ENCODE assay signal across 9 cellular contexts in genomic region chr9:98826716-98827115, GRCh38.
"Had no signal": no experiment of that assay in that cellular context is flagged by ENCODE, and none has a peak within 500 bp of the region (broad histone marks: within the 10 kb centered on the region; RNA-seq: fewer than 3 reads in every experiment).

No MANE protein-coding gene starts in this region.

- ATAC-seq: GM23338, HCT116 had no signal

- DNase-seq: GM23248, GOT3, H7, H9, HCEC 1CT, HFFc6 had no signal

- H3K4me2 ChIP-seq: GM23338 had no signal

- H3K4me3 Mint-ChIP-seq: GM23338, H9, HFFc6 had no signal

- H3K9me3 Mint-ChIP-seq: GM23338, H9, HFFc6 had no signal

- H3K36me3 ChIP-seq: HAP-1 had no signal

- H3K27ac ChIP-seq: GM23248 had no signal

- H3K4me1 ChIP-seq: HAP-1 had no signal

- H2AFZ ChIP-seq: GM23248, GM23338 had no signal

- H3K4me3 ChIP-seq: GM23248, GM23338, HAP-1 had no signal

- H3K27ac Mint-ChIP-seq: GM23338, H9, HFFc6 had no signal

- H3K9me3 ChIP-seq: HAP-1 had no signal
